In genomic region chr4:73187325-73187724, GRCh38 we compare ENCODE assay signal across 13 cellular contexts.
DNase-seq lines count a peak whose midpoint lies in the region; ATAC-seq, FAIRE-seq and TF ChIP-seq lines count a peak whose summit lies in the region.
"Had no signal": no experiment of that assay in that cellular context is flagged by ENCODE, and none has a peak within 500 bp of the region (broad histone marks: within the 10 kb centered on the region; RNA-seq: fewer than 3 reads in every experiment).

No MANE protein-coding gene starts in this region.

- peak; percentile 81 for ATAC-seq in GM19395 (IDR thresholded peaks at IDR 0.05; ENCODE audit: unreplicated experiment)
- ATAC-seq in HG03135 (IDR thresholded peaks at IDR 0.05; ENCODE audit: unreplicated experiment): peak; percentile 50
- peak in 2 of 4 donors; percentile 18 to 23 for ATAC-seq in psoas muscle
- ATAC-seq in HG03097 (IDR thresholded peaks at IDR 0.05; ENCODE audit: low FRiP score, unreplicated experiment): no peak

- FAIRE-seq in frontal cortex (lab: Jason Lieb, UNC): no peak
- FAIRE-seq: H1 had no signal

- H3K4me1 ChIP-seq in psoas muscle: peaks cover 15% of the 10 kb centered on the region
- H3K4me1 ChIP-seq in right atrium auricular region: no peaks in the 10 kb centered on the region

- peaks cover 36% of the 10 kb centered on the region for H3K36me3 Mint-ChIP-seq in activated T-helper 2 cell treated with anti-CD3 and anti-CD28 coated beads, Interferon-gamma antibody, Interleukin-2, Interleukin-4, amounts not matched to agents 10 μg/mL and 5 μg/mL and 100 μg/mL, durations not matched to agents 14 hours and 24 hours and 36 hours (ENCODE audit: low read depth)

- no peak for DNase-seq in activated T-helper 2 cell treated with anti-CD3 and anti-CD28 coated beads, Interferon-gamma antibody, Interleukin-2, Interleukin-4, amounts not matched to agents 10 μg/mL and 5 μg/mL and 100 μg/mL, durations not matched to agents 14 hours and 24 hours and 36 hours (ENCODE audit: low spot score)
- no peak for DNase-seq in psoas muscle
- no peak for DNase-seq in right atrium auricular region (ENCODE audit: low spot score)
- DNase-seq in frontal cortex (ENCODE audit: low spot score in 2 of 2): no peak
- DNase-seq: activated CD4-positive, alpha-beta T cell treated with anti-CD3 and anti-CD28 coated beads, Interleukin-2, amount 10 ng/mL, durations not matched to agents 24 days and 14 days; foreskin fibroblast; MV-4-11; stimulated activated CD4-positive, alpha-beta T cell treated with anti-CD3 and anti-CD28 coated beads, Interleukin-4, amount 100 ng/mL, for 1 hour had no signal

- intact Hi-C loops in activated T-helper 2 cell treated with anti-CD3 and anti-CD28 coated beads, Interferon-gamma antibody, Interleukin-2, Interleukin-4, amounts not matched to agents 10 μg/mL and 5 μg/mL and 100 μg/mL, durations not matched to agents 14 hours and 24 hours and 36 hours (cut with micrococcal nuclease): no loop called here
- intact Hi-C loops in psoas muscle (cut with DNase I): no loop called here

- H3K27me3 ChIP-seq in psoas muscle (ENCODE audit: insufficient read depth in 3 of 3, low read length in 2 of 3): no peaks in the 10 kb centered on the region
- H3K27me3 ChIP-seq in right atrium auricular region: no peaks in the 10 kb centered on the region

- H3K4me3 ChIP-seq in psoas muscle: no peak overlapping the region
- H3K4me3 ChIP-seq in right atrium auricular region: no peak overlapping the region
- H3K4me3 ChIP-seq: thoracic aorta had no signal

- no peaks in the 10 kb centered on the region for H3K9me3 ChIP-seq in psoas muscle
- H3K9me3 ChIP-seq in right atrium auricular region: no peaks in the 10 kb centered on the region
- H3K9me3 ChIP-seq: thoracic aorta had no signal

- H3K27ac ChIP-seq in psoas muscle (peak overlapping the region; percentile 33), right atrium auricular region (no peak overlapping the region)
- H3K27ac ChIP-seq: thoracic aorta had no signal

- H3K36me3 ChIP-seq in psoas muscle (ENCODE audit: insufficient read depth in 1 of 2, low read depth in 1 of 2) (peaks cover 0 to 3% of the 10 kb centered on the region in 2 donors), right atrium auricular region (no peaks in the 10 kb centered on the region)
- H3K36me3 ChIP-seq: thoracic aorta had no signal

- WGBS in psoas muscle, 3 donors: 77 to 85% (median 82%) methylated on average over 4 of the region's 4 CpGs

- TF ChIP-seq CTCF in psoas muscle (IDR thresholded peaks at IDR 0.05) (no peak), right atrium auricular region (IDR thresholded peaks at IDR 0.05) (no peak)

- peaks cover 9% of the 10 kb centered on the region for H3K4me1 Mint-ChIP-seq in activated T-helper 2 cell treated with anti-CD3 and anti-CD28 coated beads, Interferon-gamma antibody, Interleukin-2, Interleukin-4, amounts not matched to agents 10 μg/mL and 5 μg/mL and 100 μg/mL, durations not matched to agents 14 hours and 24 hours and 36 hours (ENCODE audit: low read depth)

- H3K9me3 Mint-ChIP-seq in activated T-helper 2 cell treated with anti-CD3 and anti-CD28 coated beads, Interferon-gamma antibody, Interleukin-2, Interleukin-4, amounts not matched to agents 10 μg/mL and 5 μg/mL and 100 μg/mL, durations not matched to agents 14 hours and 24 hours and 36 hours: no peaks in the 10 kb centered on the region
- H3K9me3 Mint-ChIP-seq: activated CD4-positive, alpha-beta T cell treated with anti-CD3 and anti-CD28 coated beads, Interleukin-2, amount 10 ng/mL, durations not matched to agents 24 days and 14 days had no signal

- H3K27ac Mint-ChIP-seq in activated T-helper 2 cell treated with anti-CD3 and anti-CD28 coated beads, Interferon-gamma antibody, Interleukin-2, Interleukin-4, amounts not matched to agents 10 μg/mL and 5 μg/mL and 100 μg/mL, durations not matched to agents 14 hours and 24 hours and 36 hours: peak overlapping the region; percentile 1
- H3K27ac Mint-ChIP-seq: activated CD4-positive, alpha-beta T cell treated with anti-CD3 and anti-CD28 coated beads, Interleukin-2, amount 10 ng/mL, durations not matched to agents 24 days and 14 days had no signal

- no peak overlapping the region for H3K4me3 Mint-ChIP-seq in activated T-helper 2 cell treated with anti-CD3 and anti-CD28 coated beads, Interferon-gamma antibody, Interleukin-2, Interleukin-4, amounts not matched to agents 10 μg/mL and 5 μg/mL and 100 μg/mL, durations not matched to agents 14 hours and 24 hours and 36 hours (ENCODE audit: low read depth)
- H3K4me3 Mint-ChIP-seq: activated CD4-positive, alpha-beta T cell treated with anti-CD3 and anti-CD28 coated beads, Interleukin-2, amount 10 ng/mL, durations not matched to agents 24 days and 14 days had no signal

- no peaks in the 10 kb centered on the region for H3K27me3 Mint-ChIP-seq in activated T-helper 2 cell treated with anti-CD3 and anti-CD28 coated beads, Interferon-gamma antibody, Interleukin-2, Interleukin-4, amounts not matched to agents 10 μg/mL and 5 μg/mL and 100 μg/mL, durations not matched to agents 14 hours and 24 hours and 36 hours (ENCODE audit: low read depth)
- H3K27me3 Mint-ChIP-seq: activated CD4-positive, alpha-beta T cell treated with anti-CD3 and anti-CD28 coated beads, Interleukin-2, amount 10 ng/mL, durations not matched to agents 24 days and 14 days had no signal
